8 cellular contexts compared by ENCODE assay signal in the genomic region with DNA sequence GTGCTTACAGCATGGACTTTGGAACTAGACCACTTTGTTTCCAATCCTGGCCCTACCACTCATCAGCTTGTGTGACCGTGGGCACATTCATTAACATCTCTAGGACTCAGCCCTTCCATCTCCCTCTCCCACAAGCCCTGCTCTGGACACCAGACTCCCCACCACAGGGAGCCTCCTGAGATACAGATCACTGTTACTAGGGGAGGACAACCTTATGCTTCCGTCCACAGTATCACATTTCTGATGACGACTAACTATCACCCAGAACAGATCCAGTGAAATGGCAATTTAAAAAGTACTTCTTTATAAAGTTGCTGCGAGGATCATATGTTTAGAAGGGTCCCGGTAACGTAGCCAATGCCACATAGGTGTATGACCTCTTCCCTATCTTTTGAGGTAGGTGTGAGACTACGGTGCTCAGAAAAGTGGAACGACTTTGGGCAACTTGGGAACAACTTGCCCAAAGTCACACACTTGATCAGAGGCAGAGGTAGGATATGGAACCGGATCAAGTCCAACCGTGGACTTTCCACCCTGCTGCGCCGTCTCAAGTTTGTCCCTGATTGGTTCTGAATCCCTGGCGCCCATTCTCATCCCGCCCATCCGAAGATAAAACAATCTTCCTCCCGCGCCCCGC.
A peak's percentile ranks its signal among the peaks of the same experiment; 100 is the strongest.
DNase-seq lines count a peak whose midpoint lies in the region; ATAC-seq and TF ChIP-seq lines count a peak whose summit lies in the region.

No MANE protein-coding gene starts in this region.

- TF ChIP-seq CTCF in tibial nerve (IDR thresholded peaks at IDR 0.05): no peak

- H3K4me3 Mint-ChIP-seq in activated CD4-positive, alpha-beta T cell treated with anti-CD3 and anti-CD28 coated beads for 36 hours: peak overlapping the region; percentile 72
- peak overlapping the region; percentile 79 for H3K4me3 Mint-ChIP-seq in activated T-helper 17 cell treated with anti-CD3 and anti-CD28 coated beads, Interleukin-2, amount 50 U/mL, for 72 hours

- TF ChIP-seq POLR2A in tibial nerve (IDR thresholded peaks at IDR 0.05): no peak

- H3K27me3 ChIP-seq in tibial nerve: no peaks in the 10 kb centered on the region

- CTCF ChIA-PET in activated CD4-positive, alpha-beta T cell treated with anti-CD3 and anti-CD28 coated beads for 36 hours (lab: Charles Lee): interaction anchor here (0.6 to 3.0 kb wide), 13 partner anchors 9 to 925 kb away, joined by 3 to 15 read pairs (median 3); no protein-coding TSS in a partner anchor

- peaks cover 48% of the 10 kb centered on the region for H3K27me3 Mint-ChIP-seq in activated CD4-positive, alpha-beta T cell treated with anti-CD3 and anti-CD28 coated beads for 36 hours
- H3K27me3 Mint-ChIP-seq in activated T-helper 17 cell treated with anti-CD3 and anti-CD28 coated beads, Interleukin-2, amount 50 U/mL, for 72 hours: peaks cover 48% of the 10 kb centered on the region

- no peaks in the 10 kb centered on the region for H3K9me3 ChIP-seq in tibial nerve

- peak overlapping the region; percentile 41 to 67 (median 58) for H3K4me3 ChIP-seq in tibial nerve

- POLR2A ChIA-PET in activated CD4-positive, alpha-beta T cell treated with anti-CD3 and anti-CD28 coated beads for 36 hours (lab: Charles Lee): no interaction called here

- ATAC-seq in activated CD4-positive, alpha-beta T cell treated with anti-CD3 and anti-CD28 coated beads for 36 hours: peak; percentile 13
- ATAC-seq in HG03442 (IDR thresholded peaks at IDR 0.05; ENCODE audit: unreplicated experiment) (peak; percentile 19), left colon (peak; percentile 77)
- ATAC-seq in activated T-helper 17 cell treated with anti-CD3 and anti-CD28 coated beads, Interleukin-2, amount 50 U/mL, for 72 hours (replicated peaks): no peak

- no peaks in the 10 kb centered on the region for H3K36me3 Mint-ChIP-seq in activated CD4-positive, alpha-beta T cell treated with anti-CD3 and anti-CD28 coated beads for 36 hours (ENCODE audit: low read depth)
- H3K36me3 Mint-ChIP-seq in activated T-helper 17 cell treated with anti-CD3 and anti-CD28 coated beads, Interleukin-2, amount 50 U/mL, for 72 hours (ENCODE audit: low read depth): no peaks in the 10 kb centered on the region

- peak overlapping the region in 2 of 4 donors; percentile 55 to 70 for H3K27ac ChIP-seq in tibial nerve

- no peak for TF ChIP-seq EP300 in tibial nerve (IDR thresholded peaks at IDR 0.05)

- DNase-seq in activated CD4-positive, alpha-beta T cell treated with anti-CD3 and anti-CD28 coated beads for 36 hours: no peak
- DNase-seq in activated CD4-positive, alpha-beta T cell treated with anti-CD3 and anti-CD28 coated beads for 48 hours: no peak
- peak in 1 of 2 donors; percentile 83 for DNase-seq in left colon
- DNase-seq in tibial nerve (ENCODE audit: low spot score in 2 of 2): no peak
- DNase-seq in NK-92 treated with Interleukin-12 subunit alpha and Interleukin-12 subunit beta, amount 100 ng/mL, for 24 hours (lab: John Stamatoyannopoulos, UW): no peak
- no peak for DNase-seq in HuH-7.5 (ENCODE audit: low spot score)

- H3K9me3 Mint-ChIP-seq in activated CD4-positive, alpha-beta T cell treated with anti-CD3 and anti-CD28 coated beads for 36 hours (ENCODE audit: low read depth): no peaks in the 10 kb centered on the region
- H3K9me3 Mint-ChIP-seq in activated T-helper 17 cell treated with anti-CD3 and anti-CD28 coated beads, Interleukin-2, amount 50 U/mL, for 72 hours: no peaks in the 10 kb centered on the region

- H3K4me1 Mint-ChIP-seq in activated CD4-positive, alpha-beta T cell treated with anti-CD3 and anti-CD28 coated beads for 36 hours: peaks cover 11% of the 10 kb centered on the region
- peaks cover 5% of the 10 kb centered on the region for H3K4me1 Mint-ChIP-seq in activated T-helper 17 cell treated with anti-CD3 and anti-CD28 coated beads, Interleukin-2, amount 50 U/mL, for 72 hours

- H3K4me1 ChIP-seq in tibial nerve: peaks cover 0 to 17% (median 6%) of the 10 kb centered on the region in 4 donors

- no peaks in the 10 kb centered on the region for H3K36me3 ChIP-seq in tibial nerve

- intact Hi-C loops in activated CD4-positive, alpha-beta T cell treated with anti-CD3 and anti-CD28 coated beads for 36 hours (cut with DNase I, micrococcal nuclease): loop anchor here in 1 of 2 experiments (1.0 kb wide), 1 partner anchor 126 kb away; no protein-coding TSS in a partner anchor
- intact Hi-C loops in left colon (cut with DNase I, micrococcal nuclease): loop anchor here in 1 of 2 donors (10.0 kb wide), 1 partner anchor 201 kb away; no protein-coding TSS in a partner anchor

- 8 to 11% methylated on average over 18 of the region's 18 CpGs for WGBS in tibial nerve, 2 donors

- H3K27ac Mint-ChIP-seq in activated CD4-positive, alpha-beta T cell treated with anti-CD3 and anti-CD28 coated beads for 36 hours: no peak overlapping the region
- no peak overlapping the region for H3K27ac Mint-ChIP-seq in activated T-helper 17 cell treated with anti-CD3 and anti-CD28 coated beads, Interleukin-2, amount 50 U/mL, for 72 hours
